1 cellular context compared by ENCODE assay signal in the genomic region with DNA sequence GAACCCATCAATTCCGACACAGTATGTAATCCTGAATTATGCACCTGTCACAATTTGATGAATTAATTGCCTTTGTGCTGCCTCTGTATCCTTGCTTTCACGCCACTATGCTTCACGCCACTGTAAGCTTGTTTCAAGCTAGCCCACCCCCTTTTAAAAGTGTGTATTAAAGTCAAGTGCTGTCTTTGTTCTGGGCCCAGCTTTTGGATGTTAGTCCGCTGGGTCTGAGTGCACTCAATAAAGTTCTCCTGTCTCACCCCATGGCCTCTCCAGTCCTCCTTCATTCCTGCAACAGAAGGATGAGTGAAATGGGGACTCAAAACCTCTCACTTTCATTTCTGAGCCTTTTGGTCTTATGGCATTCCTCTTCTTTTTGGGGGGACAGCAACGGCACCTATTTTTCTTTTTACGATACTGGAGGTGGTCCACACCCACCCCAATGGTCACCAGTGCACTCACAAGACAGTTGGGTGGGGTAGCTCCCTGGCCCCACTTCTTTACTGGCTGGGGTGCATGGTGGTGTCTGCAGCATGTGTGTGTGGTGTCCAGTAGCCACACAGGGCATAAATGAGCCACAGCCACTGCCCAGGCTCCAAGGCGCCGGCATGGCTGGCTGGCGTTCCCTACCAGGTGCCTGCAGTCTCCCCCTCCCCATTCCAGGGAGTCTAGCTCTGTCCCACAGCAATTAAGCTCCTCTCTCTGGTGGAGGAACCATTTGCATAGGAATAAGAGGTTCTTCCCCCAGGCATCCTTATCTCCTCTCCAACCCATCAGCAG.
TF ChIP-seq lines count a peak whose summit lies in the region.

No MANE protein-coding gene starts in this region.

TF ChIP-seq in HepG2, 621 proteins besides CTCF, POLR2A, EP300 and RAD21:
- no peak for TF ChIP-seq ZBTB20 (CRISPR knock-in tag; IDR thresholded peaks at IDR 0.05; ENCODE audit: borderline replicate concordance, low read depth)
- peak; percentile 90; the same call in 1 of the 2 replicates for TF ChIP-seq ZNF280D (CRISPR knock-in tag; IDR thresholded peaks at IDR 0.05)
- TF ChIP-seq ZMYM2 (CRISPR knock-in tag; IDR thresholded peaks at IDR 0.05): 0 out of 2 replicates have a peak, but pooled peaks have one; percentile 43
- TF ChIP-seq ZNF788 (CRISPR knock-in tag; IDR thresholded peaks at IDR 0.05; ENCODE audit: borderline replicate concordance): no peak
